ENCODE assay signal across 8 cellular contexts in genomic region chr12:106918746-106919145, GRCh38. TPM values are rescaled to one million over a fixed set of nuclear protein-coding genes. Genes with fewer than 3 reads are reported as not detected.
A peak's percentile ranks its signal among the peaks of the same experiment; 100 is the strongest.
DNase-seq lines count a peak whose midpoint lies in the region; TF ChIP-seq lines count a peak whose summit lies in the region.

No MANE protein-coding gene starts in this region.

- H2AFZ ChIP-seq in osteoblast (ENCODE audit: low read length) = no peak overlapping the region

- TF ChIP-seq EP300 in tibial nerve (IDR thresholded peaks at IDR 0.05) = no peak

- TF ChIP-seq POLR2A in tibial nerve (IDR thresholded peaks at IDR 0.05) = no peak

- no peak overlapping the region for H3K4me3 ChIP-seq in osteoblast (ENCODE audit: insufficient read depth, low read length)
- H3K4me3 ChIP-seq in tibial nerve = no peak overlapping the region

- H3K36me3 ChIP-seq in osteoblast (ENCODE audit: insufficient read depth, low read length) = no peaks in the 10 kb centered on the region
- no peaks in the 10 kb centered on the region for H3K36me3 ChIP-seq in tibial nerve

- H3K9me3 ChIP-seq in osteoblast (ENCODE audit: low read depth, low read length) (no peaks in the 10 kb centered on the region), tibial nerve (no peaks in the 10 kb centered on the region)

- in situ Hi-C loops in T47D (cut with HindIII; ENCODE audit: low pct_unique_long_range_greater_than_20kb, low sequenced_read_pairs) = no loop called here

- TF ChIP-seq CTCF in osteoblast (IDR thresholded peaks at IDR 0.05; ENCODE audit: extremely low read depth, low read depth, low read length) (peak; percentile 59), tibial nerve (IDR thresholded peaks at IDR 0.05) (peak in 2 of 5 experiments; percentile 20 to 25)

- peak; percentile 50 for DNase-seq in NCI-H2107 treated with DMSO at 0.1 percent for 48 hours (lab: John Stamatoyannopoulos, UW; ENCODE audit: unreplicated experiment)
- DNase-seq in NCI-H2107 (lab: John Stamatoyannopoulos, UW) = no peak
- DNase-seq in NCI-H2171 (lab: John Stamatoyannopoulos, UW) = peak; percentile 16
- peak; percentile 33 to 42 for DNase-seq in T47D (ENCODE audit: low read depth in 1 of 2, low spot score in 1 of 2)
- no peak for DNase-seq in osteoblast (ENCODE audit: insufficient read length, low spot score, missing footprints)
- no peak for DNase-seq in tibial nerve (ENCODE audit: low spot score in 2 of 2)
- no peak for DNase-seq in SW480 (ENCODE audit: low spot score)
- DNase-seq in stimulated activated CD4-positive, alpha-beta T cell treated with anti-CD3 and anti-CD28 coated beads, Interleukin-4, amount 100 ng/mL, for 4 hours = no peak

- H3K4me1 ChIP-seq in osteoblast (ENCODE audit: insufficient read depth, low read length) = no peaks in the 10 kb centered on the region
- H3K4me1 ChIP-seq in tibial nerve = peaks cover 0 to 3% (median 0%) of the 10 kb centered on the region in 4 donors

- H3K27me3 ChIP-seq in osteoblast (ENCODE audit: insufficient read depth, low read length) (peaks cover 5% of the 10 kb centered on the region), tibial nerve (no peaks in the 10 kb centered on the region)

- H3K27ac ChIP-seq in osteoblast (ENCODE audit: low read depth, low read length) (no peak overlapping the region), tibial nerve (no peak overlapping the region)

- no peaks in the 10 kb centered on the region for H4K20me1 ChIP-seq in osteoblast (ENCODE audit: insufficient read depth, low read length)

- H3K79me2 ChIP-seq in osteoblast (ENCODE audit: insufficient read depth, low read length) = no peaks in the 10 kb centered on the region

- H3K4me2 ChIP-seq in osteoblast (ENCODE audit: insufficient read depth, low read length) = no peak overlapping the region

- WGBS in tibial nerve, 2 donors = 14 to 21% methylated on average over 3 of the region's 3 CpGs

RNA-seq across cellular contexts. Expression of gene TMEM263, which starts 37.0 kb away (rescaled TPM):
- total RNA-seq in osteoblast = 125 and 130 TPM in 2 replicates
- total RNA-seq in tibial nerve = 10 to 100 TPM; 20.1 to 34.1 (median 31.3) TPM

Comparison
In these comparisons a context has a peak if more than half of its experiments do, and no peak if none do; other contexts are left out.
1. DNase-seq: peak in NCI-H2107 treated with DMSO at 0.1 percent for 48 hours (single experiment), NCI-H2171 (single experiment) and T47D (2 of 2); none in NCI-H2107 (single experiment), osteoblast (single experiment), tibial nerve (0 of 2), SW480 (single experiment) and stimulated activated CD4-positive, alpha-beta T cell treated with anti-CD3 and anti-CD28 coated beads, Interleukin-4, amount 100 ng/mL, for 4 hours (0 of 2).